In genomic region chr22:27238935-27239510, GRCh38 we compare ENCODE assay signal across 10 cellular contexts.
DNase-seq lines count a peak whose midpoint lies in the region; ATAC-seq and TF ChIP-seq lines count a peak whose summit lies in the region.
"Had no signal": no experiment of that assay in that cellular context is flagged by ENCODE, and none has a peak within 500 bp of the region (broad histone marks: within the 10 kb centered on the region; RNA-seq: fewer than 3 reads in every experiment).

No MANE protein-coding gene starts in this region.

- in situ Hi-C loops in astrocyte of the cerebellum (cut with HindIII; ENCODE audit: low sequenced_read_pairs) = no loop called here

- CTCF ChIA-PET in activated naive CD4-positive, alpha-beta T cell treated with anti-CD3 and anti-CD28 coated beads for 36 hours (lab: Charles Lee) = no interaction called here
- CTCF ChIA-PET in activated CD8-positive, alpha-beta T cell treated with anti-CD3 and anti-CD28 coated beads, Interleukin-2, amount 10 ng/mL, durations not matched to agents 7 days and 5 days (lab: Charles Lee) = no interaction called here

- H3K27me3 Mint-ChIP-seq in stimulated activated memory B cell treated with anti-CD40 and anti-IgM and Interleukin-4, amounts not matched to agents 10 μg/mL and 1 μg/mL and 100 μg/mL, for 72 hours = no peaks in the 10 kb centered on the region
- peaks cover 14% of the 10 kb centered on the region for H3K27me3 Mint-ChIP-seq in activated naive CD4-positive, alpha-beta T cell treated with anti-CD3 and anti-CD28 coated beads for 36 hours (ENCODE audit: low read depth)
- H3K27me3 Mint-ChIP-seq in activated CD8-positive, alpha-beta T cell treated with anti-CD3 and anti-CD28 coated beads, Interleukin-2, amount 10 ng/mL, durations not matched to agents 7 days and 5 days (ENCODE audit: low read depth) = no peaks in the 10 kb centered on the region

- DNase-seq in HT1080 (ENCODE audit: low read depth) (peak; percentile 87), astrocyte of the cerebellum (ENCODE audit: low read depth) (peak; percentile 83), iPS-NIHi7 (ENCODE audit: extremely low spot score) (peak; percentile 39), KG1 (lab: John Stamatoyannopoulos, UW) (no peak), GDM1 (lab: John Stamatoyannopoulos, UW) (no peak)
- no peak for DNase-seq in activated naive CD4-positive, alpha-beta T cell treated with anti-CD3 and anti-CD28 coated beads for 36 hours
- no peak for DNase-seq in activated CD8-positive, alpha-beta T cell treated with anti-CD3 and anti-CD28 coated beads, Interleukin-2, amount 10 ng/mL, durations not matched to agents 7 days and 5 days

- POLR2A ChIA-PET in activated CD8-positive, alpha-beta T cell treated with anti-CD3 and anti-CD28 coated beads, Interleukin-2, amount 10 ng/mL, durations not matched to agents 7 days and 5 days (lab: Charles Lee) = no interaction called here

- no peak overlapping the region for H3K4me3 ChIP-seq in astrocyte of the cerebellum (ENCODE audit: low read depth, low read length)

- no peaks in the 10 kb centered on the region for H3K4me1 Mint-ChIP-seq in stimulated activated memory B cell treated with anti-CD40 and anti-IgM and Interleukin-4, amounts not matched to agents 10 μg/mL and 1 μg/mL and 100 μg/mL, for 72 hours
- H3K4me1 Mint-ChIP-seq in activated naive CD4-positive, alpha-beta T cell treated with anti-CD3 and anti-CD28 coated beads for 36 hours (ENCODE audit: low read depth) = no peaks in the 10 kb centered on the region
- H3K4me1 Mint-ChIP-seq in activated CD8-positive, alpha-beta T cell treated with anti-CD3 and anti-CD28 coated beads, Interleukin-2, amount 10 ng/mL, durations not matched to agents 7 days and 5 days (ENCODE audit: low read depth) = no peaks in the 10 kb centered on the region
- H3K4me1 Mint-ChIP-seq: central memory CD8-positive, alpha-beta T cell had no signal

- intact Hi-C loops in activated naive CD4-positive, alpha-beta T cell treated with anti-CD3 and anti-CD28 coated beads for 36 hours (cut with micrococcal nuclease) = no loop called here

- H3K27ac Mint-ChIP-seq in stimulated activated memory B cell treated with anti-CD40 and anti-IgM and Interleukin-4, amounts not matched to agents 10 μg/mL and 1 μg/mL and 100 μg/mL, for 72 hours = no peak overlapping the region
- H3K27ac Mint-ChIP-seq in activated naive CD4-positive, alpha-beta T cell treated with anti-CD3 and anti-CD28 coated beads for 36 hours = no peak overlapping the region
- no peak overlapping the region for H3K27ac Mint-ChIP-seq in activated CD8-positive, alpha-beta T cell treated with anti-CD3 and anti-CD28 coated beads, Interleukin-2, amount 10 ng/mL, durations not matched to agents 7 days and 5 days
- H3K27ac Mint-ChIP-seq: type B pancreatic cell had no signal

- ATAC-seq in stimulated activated memory B cell treated with anti-CD40 and anti-IgM and Interleukin-4, amounts not matched to agents 10 μg/mL and 1 μg/mL and 100 μg/mL, for 72 hours = peak; percentile 36
- no peak for ATAC-seq in activated CD8-positive, alpha-beta T cell treated with anti-CD3 and anti-CD28 coated beads, Interleukin-2, amount 10 ng/mL, durations not matched to agents 7 days and 5 days

- TF ChIP-seq CTCF in astrocyte of the cerebellum (IDR thresholded peaks at IDR 0.05; ENCODE audit: low read depth, low read length, missing control alignments) = no peak

- no peaks in the 10 kb centered on the region for H3K36me3 Mint-ChIP-seq in stimulated activated memory B cell treated with anti-CD40 and anti-IgM and Interleukin-4, amounts not matched to agents 10 μg/mL and 1 μg/mL and 100 μg/mL, for 72 hours
- H3K36me3 Mint-ChIP-seq in activated naive CD4-positive, alpha-beta T cell treated with anti-CD3 and anti-CD28 coated beads for 36 hours (ENCODE audit: low read depth) = no peaks in the 10 kb centered on the region
- no peaks in the 10 kb centered on the region for H3K36me3 Mint-ChIP-seq in activated CD8-positive, alpha-beta T cell treated with anti-CD3 and anti-CD28 coated beads, Interleukin-2, amount 10 ng/mL, durations not matched to agents 7 days and 5 days (ENCODE audit: low read depth)
- H3K36me3 Mint-ChIP-seq: type B pancreatic cell had no signal

- no peaks in the 10 kb centered on the region for H3K9me3 Mint-ChIP-seq in stimulated activated memory B cell treated with anti-CD40 and anti-IgM and Interleukin-4, amounts not matched to agents 10 μg/mL and 1 μg/mL and 100 μg/mL, for 72 hours
- no peaks in the 10 kb centered on the region for H3K9me3 Mint-ChIP-seq in activated naive CD4-positive, alpha-beta T cell treated with anti-CD3 and anti-CD28 coated beads for 36 hours
- no peaks in the 10 kb centered on the region for H3K9me3 Mint-ChIP-seq in activated CD8-positive, alpha-beta T cell treated with anti-CD3 and anti-CD28 coated beads, Interleukin-2, amount 10 ng/mL, durations not matched to agents 7 days and 5 days (ENCODE audit: insufficient read depth)
- H3K9me3 Mint-ChIP-seq: central memory CD8-positive, alpha-beta T cell had no signal

- no peak overlapping the region for H3K4me3 Mint-ChIP-seq in stimulated activated memory B cell treated with anti-CD40 and anti-IgM and Interleukin-4, amounts not matched to agents 10 μg/mL and 1 μg/mL and 100 μg/mL, for 72 hours
- no peak overlapping the region for H3K4me3 Mint-ChIP-seq in activated naive CD4-positive, alpha-beta T cell treated with anti-CD3 and anti-CD28 coated beads for 36 hours
- no peak overlapping the region for H3K4me3 Mint-ChIP-seq in activated CD8-positive, alpha-beta T cell treated with anti-CD3 and anti-CD28 coated beads, Interleukin-2, amount 10 ng/mL, durations not matched to agents 7 days and 5 days
- H3K4me3 Mint-ChIP-seq: central memory CD8-positive, alpha-beta T cell; type B pancreatic cell had no signal

Comparison
In these comparisons a context has a peak if more than half of its experiments do, and no peak if none do; other contexts are left out.
1. DNase-seq: peak in HT1080 (single experiment), astrocyte of the cerebellum (single experiment) and iPS-NIHi7 (single experiment); none in activated naive CD4-positive, alpha-beta T cell treated with anti-CD3 and anti-CD28 coated beads for 36 hours (single experiment), activated CD8-positive, alpha-beta T cell treated with anti-CD3 and anti-CD28 coated beads, Interleukin-2, amount 10 ng/mL, durations not matched to agents 7 days and 5 days (single experiment), KG1 (single experiment) and GDM1 (single experiment).